In the genomic region with DNA sequence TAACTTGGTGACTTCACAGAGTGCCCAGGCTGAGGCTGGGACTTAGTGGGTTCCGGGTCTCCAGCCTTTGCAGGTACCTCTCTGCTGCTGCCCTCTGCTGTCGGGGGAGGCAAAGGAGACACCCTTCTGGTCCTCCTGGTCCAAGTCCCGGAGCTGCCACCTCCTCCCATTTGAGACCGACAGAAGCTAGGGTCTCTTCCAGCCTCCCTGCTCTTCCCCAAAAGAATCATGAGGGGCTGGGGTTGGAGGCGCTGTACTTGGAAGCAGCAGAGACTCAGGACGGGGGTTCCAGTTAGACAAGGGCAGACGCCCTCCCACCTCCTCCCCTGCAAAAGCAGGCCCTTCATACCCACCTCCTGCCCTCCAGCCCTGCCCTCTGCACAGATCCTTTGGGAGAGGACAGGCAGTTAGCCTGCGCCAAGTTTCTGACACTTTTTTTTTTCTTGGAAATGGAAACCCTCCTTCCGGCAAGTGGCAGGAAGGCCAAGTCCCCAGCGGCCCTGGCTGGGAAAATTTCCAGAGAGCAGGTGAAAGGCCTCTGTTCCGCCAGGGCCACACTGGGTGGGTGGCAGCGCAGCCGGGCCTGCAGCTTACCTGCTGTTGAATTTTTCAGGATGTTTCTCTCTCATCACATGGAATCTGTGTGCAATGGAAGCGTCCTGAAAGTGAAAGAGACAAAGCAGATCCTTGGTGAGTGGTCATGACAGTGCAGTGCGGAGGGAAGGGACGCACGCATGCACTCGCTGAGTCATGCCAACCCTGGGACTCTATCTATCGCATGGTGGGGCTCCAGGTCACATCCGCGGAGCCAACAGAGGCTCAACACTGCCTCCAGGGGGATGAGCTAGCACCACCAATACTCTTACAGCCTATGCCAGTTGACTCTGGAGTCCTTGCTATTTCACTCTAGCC, we compare ENCODE assay signal across 8 cellular contexts.
DNase-seq lines count a peak whose midpoint lies in the region; ATAC-seq and TF ChIP-seq lines count a peak whose summit lies in the region.

No MANE protein-coding gene starts in this region.

- peaks cover 2% of the 10 kb centered on the region for H3K4me1 Mint-ChIP-seq in endothelial cell (ENCODE audit: unreplicated experiment)
- peaks cover 19 to 24% of the 10 kb centered on the region in 2 donors for H3K4me1 Mint-ChIP-seq in stimulated activated naive B cell treated with anti-CD40 and anti-IgM and Interleukin-4, amounts not matched to agents 10 μg/mL and 1 μg/mL and 100 μg/mL, for 72 hours

- no peaks in the 10 kb centered on the region for H3K27me3 Mint-ChIP-seq in endothelial cell (ENCODE audit: unreplicated experiment)
- peaks cover 3 to 9% of the 10 kb centered on the region in 2 donors for H3K27me3 Mint-ChIP-seq in stimulated activated naive B cell treated with anti-CD40 and anti-IgM and Interleukin-4, amounts not matched to agents 10 μg/mL and 1 μg/mL and 100 μg/mL, for 72 hours

- H3K36me3 ChIP-seq in mesodermal cell (ENCODE audit: control insufficient read depth, insufficient read depth, low read length), result no peaks in the 10 kb centered on the region

- TF ChIP-seq POLR2A in NB4 (IDR thresholded peaks at IDR 0.05; ENCODE audit: extremely low read depth, insufficient read length), result no peak

- no peaks in the 10 kb centered on the region for H3K36me3 Mint-ChIP-seq in endothelial cell (ENCODE audit: low read depth, unreplicated experiment)
- H3K36me3 Mint-ChIP-seq in stimulated activated naive B cell treated with anti-CD40 and anti-IgM and Interleukin-4, amounts not matched to agents 10 μg/mL and 1 μg/mL and 100 μg/mL, for 72 hours, result no peaks in the 10 kb centered on the region

- no peak overlapping the region for H3K27ac Mint-ChIP-seq in endothelial cell (ENCODE audit: unreplicated experiment)
- peak overlapping the region; percentile 84 for H3K27ac Mint-ChIP-seq in stimulated activated naive B cell treated with anti-CD40 and anti-IgM and Interleukin-4, amounts not matched to agents 10 μg/mL and 1 μg/mL and 100 μg/mL, for 72 hours

- peak overlapping the region; percentile 56 for H3K4me3 ChIP-seq in NB4 (ENCODE audit: low read depth, low read length)
- H3K4me3 ChIP-seq in mesodermal cell (ENCODE audit: extremely low read depth, insufficient read depth, low read length, poor library complexity, severe bottlenecking), result no peak overlapping the region

- DNase-seq in activated gamma-delta T cell treated with Interleukin-2 at 50 U/mL for 16 hours (peak; percentile 27), activated gamma-delta T cell (lab: John Stamatoyannopoulos, UW) (no peak), NB4 (ENCODE audit: low read depth) (peak; percentile 93), endothelial cell (ENCODE audit: low spot score) (peak; percentile 70)
- peak; percentile 83 for DNase-seq in activated CD4-positive, alpha-beta T cell treated with anti-CD3 and anti-CD28 coated beads for 48 hours
- DNase-seq in stimulated activated naive B cell treated with anti-CD40 and anti-IgM and Interleukin-4, amounts not matched to agents 10 μg/mL and 1 μg/mL and 100 μg/mL, for 72 hours, result peak; percentile 69

- WGBS in mesodermal cell (ENCODE audit: insufficient coverage in 2 of 2), 2 experiments, result 43 to 48% methylated on average over 16 to 20 of the region's 21 CpGs

- no peak overlapping the region for H3K4me3 Mint-ChIP-seq in endothelial cell (ENCODE audit: unreplicated experiment)
- H3K4me3 Mint-ChIP-seq in stimulated activated naive B cell treated with anti-CD40 and anti-IgM and Interleukin-4, amounts not matched to agents 10 μg/mL and 1 μg/mL and 100 μg/mL, for 72 hours, result peak overlapping the region; percentile 66 to 73

- peak; percentile 61 for TF ChIP-seq CTCF in NB4 (IDR thresholded peaks at IDR 0.05; ENCODE audit: low read depth, low read length)
- TF ChIP-seq CTCF in endothelial cell (IDR thresholded peaks at IDR 0.05; ENCODE audit: unreplicated experiment), result peak; percentile 34

- no peaks in the 10 kb centered on the region for H3K9me3 Mint-ChIP-seq in endothelial cell (ENCODE audit: unreplicated experiment)
- H3K9me3 Mint-ChIP-seq in stimulated activated naive B cell treated with anti-CD40 and anti-IgM and Interleukin-4, amounts not matched to agents 10 μg/mL and 1 μg/mL and 100 μg/mL, for 72 hours, result no peaks in the 10 kb centered on the region

- ATAC-seq in HG02759 (IDR thresholded peaks at IDR 0.05; ENCODE audit: unreplicated experiment), result peak; percentile 77
- ATAC-seq in stimulated activated naive B cell treated with anti-CD40 and anti-IgM and Interleukin-4, amounts not matched to agents 10 μg/mL and 1 μg/mL and 100 μg/mL, for 72 hours (replicated peaks), result peak; percentile 97

- H3K4me1 ChIP-seq in mesodermal cell (ENCODE audit: control insufficient read depth, insufficient read depth, low read length, poor library complexity, severe bottlenecking), result peaks cover 7% of the 10 kb centered on the region

- H3K27ac ChIP-seq in mesodermal cell (ENCODE audit: low read depth, low read length, severe bottlenecking), result peak overlapping the region; percentile 54

- H3K9me3 ChIP-seq in mesodermal cell (ENCODE audit: control insufficient read depth, low read length), result no peaks in the 10 kb centered on the region
